ENCODE assay signal across 9 cellular contexts in genomic region chr20:45822863-45823262, GRCh38. TPM values are rescaled to one million over a fixed set of nuclear protein-coding genes. Genes with fewer than 3 reads are reported as not detected.
DNase-seq lines count a peak whose midpoint lies in the region; ATAC-seq and FAIRE-seq lines count a peak whose summit lies in the region.
"Had no signal": no experiment of that assay in that cellular context is flagged by ENCODE, and none has a peak within 500 bp of the region (broad histone marks: within the 10 kb centered on the region; RNA-seq: fewer than 3 reads in every experiment).

No MANE protein-coding gene starts in this region.

- peaks cover 31% of the 10 kb centered on the region for H3K27me3 Mint-ChIP-seq in activated naive CD8-positive, alpha-beta T cell treated with anti-CD3 and anti-CD28 coated beads, Interleukin-2, amount 10 ng/mL, durations not matched to agents 7 days and 5 days

- POLR2A ChIA-PET in activated naive CD8-positive, alpha-beta T cell treated with anti-CD3 and anti-CD28 coated beads, Interleukin-2, amount 10 ng/mL, durations not matched to agents 7 days and 5 days (lab: Charles Lee) = interaction anchor here (1.2 to 1.9 kb wide), 3 partner anchors 10 to 34 kb away, joined by 6 to 7 read pairs (median 6); partner anchors contain the start of genes ACOT8, SNX21, UBE2C and ZSWIM3

- peak overlapping the region; percentile 30 for H3K4me3 Mint-ChIP-seq in activated naive CD8-positive, alpha-beta T cell treated with anti-CD3 and anti-CD28 coated beads, Interleukin-2, amount 10 ng/mL, durations not matched to agents 7 days and 5 days

- H3K4me1 ChIP-seq in BLaER1 = peaks cover 16% of the 10 kb centered on the region

- no peaks in the 10 kb centered on the region for H3K36me3 ChIP-seq in BLaER1

- H3K27ac Mint-ChIP-seq in activated naive CD8-positive, alpha-beta T cell treated with anti-CD3 and anti-CD28 coated beads, Interleukin-2, amount 10 ng/mL, durations not matched to agents 7 days and 5 days = no peak overlapping the region

- H3K4me2 ChIP-seq in BLaER1 = peak overlapping the region; percentile 60

- H3K27ac ChIP-seq in BLaER1 = no peak overlapping the region

- H3K27me3 ChIP-seq in BLaER1 = peaks cover 44% of the 10 kb centered on the region

- 0 out of 2 replicates have a peak, but pooled peaks cover 18% of the 10 kb centered on the region for H4K20me1 ChIP-seq in BLaER1

- peaks cover 8% of the 10 kb centered on the region for H3K36me3 Mint-ChIP-seq in activated naive CD8-positive, alpha-beta T cell treated with anti-CD3 and anti-CD28 coated beads, Interleukin-2, amount 10 ng/mL, durations not matched to agents 7 days and 5 days

- H3K9ac ChIP-seq in BLaER1 = 0 out of 2 replicates have a peak overlapping the region, but pooled peaks have one; percentile 2

- no peak for ATAC-seq in activated naive CD8-positive, alpha-beta T cell treated with anti-CD3 and anti-CD28 coated beads, Interleukin-2, amount 10 ng/mL, durations not matched to agents 7 days and 5 days (ENCODE audit: low read depth)
- ATAC-seq in GM19351 (IDR thresholded peaks at IDR 0.05; ENCODE audit: unreplicated experiment) = no peak
- ATAC-seq in HG03439 (IDR thresholded peaks at IDR 0.05; ENCODE audit: unreplicated experiment) = no peak

- H3K9me3 ChIP-seq in BLaER1 = no peaks in the 10 kb centered on the region

- no peaks in the 10 kb centered on the region for H3K9me3 Mint-ChIP-seq in activated naive CD8-positive, alpha-beta T cell treated with anti-CD3 and anti-CD28 coated beads, Interleukin-2, amount 10 ng/mL, durations not matched to agents 7 days and 5 days

- peak overlapping the region; percentile 36; the same call in 1 of the 2 replicates for H3K4me3 ChIP-seq in BLaER1

- FAIRE-seq in HTR-8/SVneo (lab: Jason Lieb, UNC) = peak; percentile 83

- DNase-seq in HTR-8/SVneo (ENCODE audit: insufficient read length, low spot score) = peak; percentile 74
- peak; percentile 42 for DNase-seq in activated naive CD8-positive, alpha-beta T cell treated with anti-CD3 and anti-CD28 coated beads, Interleukin-2, amount 10 ng/mL, durations not matched to agents 7 days and 5 days
- DNase-seq in mucosa of gallbladder (ENCODE audit: low spot score) = peak; percentile 32
- DNase-seq in Kasumi-1 (lab: John Stamatoyannopoulos, UW) = no peak
- no peak for DNase-seq in NCI-H2107 treated with DMSO at 0.1 percent for 48 hours (lab: John Stamatoyannopoulos, UW; ENCODE audit: unreplicated experiment)

- H3K4me1 Mint-ChIP-seq in activated naive CD8-positive, alpha-beta T cell treated with anti-CD3 and anti-CD28 coated beads, Interleukin-2, amount 10 ng/mL, durations not matched to agents 7 days and 5 days = peaks cover 21% of the 10 kb centered on the region

RNA-seq across cellular contexts. Expression of gene TNNC2, which starts 4.2 kb away (rescaled TPM):
- not detected for total RNA-seq in activated naive CD8-positive, alpha-beta T cell treated with anti-CD3 and anti-CD28 coated beads, Interleukin-2, amount 10 ng/mL, durations not matched to agents 7 days and 5 days
- 0.81 TPM for total RNA-seq in mucosa of gallbladder
- total RNA-seq: glomerular endothelial cell had no signal

RNA-seq across cellular contexts. Expression of gene UBE2C, which starts 10.4 kb away (rescaled TPM):
- 100 to 1,000 TPM; 153 to 154 TPM for total RNA-seq in activated naive CD8-positive, alpha-beta T cell treated with anti-CD3 and anti-CD28 coated beads, Interleukin-2, amount 10 ng/mL, durations not matched to agents 7 days and 5 days
- total RNA-seq in mucosa of gallbladder = 2.9 TPM

RNA-seq across cellular contexts. Expression of gene SNX21, which starts 10.7 kb away (rescaled TPM):
- 1 to 10 TPM; 2.0 to 2.5 TPM for total RNA-seq in activated naive CD8-positive, alpha-beta T cell treated with anti-CD3 and anti-CD28 coated beads, Interleukin-2, amount 10 ng/mL, durations not matched to agents 7 days and 5 days
- total RNA-seq in mucosa of gallbladder = 34.6 TPM

RNA-seq across cellular contexts. Expression of gene DNTTIP1, which starts 31.1 kb away (rescaled TPM):
- 10 to 100 TPM; 29.0 to 30.9 TPM for total RNA-seq in activated naive CD8-positive, alpha-beta T cell treated with anti-CD3 and anti-CD28 coated beads, Interleukin-2, amount 10 ng/mL, durations not matched to agents 7 days and 5 days
- 26.4 TPM for total RNA-seq in mucosa of gallbladder

RNA-seq across cellular contexts. Expression of gene WFDC3, which starts 31.2 kb away (rescaled TPM):
- total RNA-seq in activated naive CD8-positive, alpha-beta T cell treated with anti-CD3 and anti-CD28 coated beads, Interleukin-2, amount 10 ng/mL, durations not matched to agents 7 days and 5 days = not detected
- 1.8 TPM for total RNA-seq in mucosa of gallbladder

Comparison
In these comparisons a context has a peak if more than half of its experiments do, and no peak if none do; other contexts are left out.
1. DNase-seq: peak in HTR-8/SVneo (single experiment), activated naive CD8-positive, alpha-beta T cell treated with anti-CD3 and anti-CD28 coated beads, Interleukin-2, amount 10 ng/mL, durations not matched to agents 7 days and 5 days (single experiment) and mucosa of gallbladder (single experiment); none in Kasumi-1 (0 of 2) and NCI-H2107 treated with DMSO at 0.1 percent for 48 hours (single experiment).
2. RNA of gene UBE2C, which starts 10.4 kb away (total RNA-seq): 153 to 154 TPM in activated naive CD8-positive, alpha-beta T cell treated with anti-CD3 and anti-CD28 coated beads, Interleukin-2, amount 10 ng/mL, durations not matched to agents 7 days and 5 days; 2.9 TPM in mucosa of gallbladder (single experiment); every median in the first group is over 10 times any median in the second.
3. RNA of gene SNX21, which starts 10.7 kb away (total RNA-seq): 34.6 TPM in mucosa of gallbladder (single experiment); 2.0 to 2.5 TPM in activated naive CD8-positive, alpha-beta T cell treated with anti-CD3 and anti-CD28 coated beads, Interleukin-2, amount 10 ng/mL, durations not matched to agents 7 days and 5 days; every median in the first group is over 10 times any median in the second.